Comparison of ENCODE assay signal across 10 cellular contexts in the genomic region with DNA sequence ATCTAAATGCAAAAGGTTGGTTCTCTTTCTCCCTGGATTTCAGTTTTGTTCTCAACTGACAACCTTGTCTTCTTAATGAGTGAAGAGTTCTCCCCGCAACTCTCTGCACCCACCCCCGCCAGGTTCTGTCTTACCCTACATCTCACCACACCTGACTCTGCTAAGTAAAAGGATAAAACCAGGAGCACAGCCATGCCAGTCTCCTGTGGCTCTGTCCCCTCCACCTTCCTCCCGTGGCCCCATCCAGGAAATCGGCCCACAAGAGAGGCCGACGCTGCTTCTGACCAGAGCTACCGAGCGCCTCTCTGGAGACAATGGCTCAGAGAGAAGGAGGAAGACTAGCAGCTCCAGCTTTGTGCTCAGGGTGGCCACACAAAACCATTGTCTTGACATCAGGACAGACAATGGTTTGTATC.
DNase-seq lines count a peak whose midpoint lies in the region; ATAC-seq and TF ChIP-seq lines count a peak whose summit lies in the region.
"Had no signal": no experiment of that assay in that cellular context is flagged by ENCODE, and none has a peak within 500 bp of the region (broad histone marks: within the 10 kb centered on the region; RNA-seq: fewer than 3 reads in every experiment).

No MANE protein-coding gene starts in this region.

- H3K36me3 ChIP-seq in body of pancreas (replicated peaks in 1 of 2; ENCODE audit: insufficient read depth in 1 of 2, low read depth in 2 of 2) (no peaks in the 10 kb centered on the region), liver (ENCODE audit: control insufficient read depth in 4 of 4, insufficient read depth in 3 of 4, low read depth in 1 of 4, low read length in 3 of 4) (no peaks in the 10 kb centered on the region), tibial artery (no peaks in the 10 kb centered on the region)

- peak overlapping the region; percentile 44 for H3K27ac Mint-ChIP-seq in activated CD4-positive, alpha-beta T cell treated with anti-CD3 and anti-CD28 coated beads, Interleukin-2, amount 10 ng/mL, durations not matched to agents 7 days and 5 days

- no peaks in the 10 kb centered on the region for H3K9me3 ChIP-seq in body of pancreas
- no peaks in the 10 kb centered on the region for H3K9me3 ChIP-seq in liver (ENCODE audit: control insufficient read depth in 4 of 4, low read length in 3 of 4)
- no peaks in the 10 kb centered on the region for H3K9me3 ChIP-seq in tibial artery

- CTCF ChIA-PET in activated CD4-positive, alpha-beta T cell treated with anti-CD3 and anti-CD28 coated beads, Interleukin-2, amount 10 ng/mL, durations not matched to agents 7 days and 5 days (lab: Charles Lee), result interaction anchor here (1.1 to 1.5 kb wide), 3 partner anchors 58 to 520 kb away, joined by 3 to 4 read pairs (median 3); no protein-coding TSS in a partner anchor

- no peak for DNase-seq in activated CD4-positive, alpha-beta T cell treated with anti-CD3 and anti-CD28 coated beads, Interleukin-2, amount 10 ng/mL, durations not matched to agents 7 days and 5 days
- DNase-seq in activated CD4-positive, alpha-beta T cell treated with anti-CD3 and anti-CD28 coated beads, Interleukin-2, amount 50 U/mL, for 4 hours, result no peak
- peak in 1 of 4 donors; percentile 42 for DNase-seq in body of pancreas
- DNase-seq in tibial artery, result no peak
- DNase-seq: NCI-H1105 treated with DMSO at 0.1 percent for 48 hours had no signal

- TF ChIP-seq CTCF in body of pancreas (IDR thresholded peaks at IDR 0.05), result no peak
- no peak for TF ChIP-seq CTCF in liver (IDR thresholded peaks at IDR 0.05; ENCODE audit: low read depth, low read length, missing input control)
- TF ChIP-seq CTCF in tibial artery (IDR thresholded peaks at IDR 0.05), result no peak

- peak overlapping the region; percentile 74 to 92 (median 86) for H3K27ac ChIP-seq in body of pancreas
- peak overlapping the region; percentile 87 to 90 for H3K27ac ChIP-seq in liver (ENCODE audit: low read depth in 1 of 2, low read length in 2 of 2)
- peak overlapping the region; percentile 10 to 67 for H3K27ac ChIP-seq in tibial artery

- ATAC-seq in body of pancreas (peak; percentile 27), HG03175 (IDR thresholded peaks at IDR 0.05; ENCODE audit: unreplicated experiment) (no peak), HG02678 (IDR thresholded peaks at IDR 0.05; ENCODE audit: unreplicated experiment) (no peak), GM21381 (IDR thresholded peaks at IDR 0.05; ENCODE audit: unreplicated experiment) (no peak)

- peak overlapping the region; percentile 74 to 95 for H3K9ac ChIP-seq in liver (ENCODE audit: low read depth in 1 of 2, low read length in 2 of 2)

- intact Hi-C loops in body of pancreas (cut with DNase I), result no loop called here
- intact Hi-C loops in tibial artery (cut with DNase I; ENCODE audit: low total_unique reads), result no loop called here

- no peak for TF ChIP-seq POLR2A in body of pancreas (IDR thresholded peaks at IDR 0.05)

- peaks cover 22% of the 10 kb centered on the region for H3K4me1 Mint-ChIP-seq in activated CD4-positive, alpha-beta T cell treated with anti-CD3 and anti-CD28 coated beads, Interleukin-2, amount 10 ng/mL, durations not matched to agents 7 days and 5 days

- POLR2A ChIA-PET in activated CD4-positive, alpha-beta T cell treated with anti-CD3 and anti-CD28 coated beads, Interleukin-2, amount 10 ng/mL, durations not matched to agents 7 days and 5 days (lab: Charles Lee), result no interaction called here

- peak overlapping the region in 1 of 2 donors; percentile 3 for H3K4me3 ChIP-seq in body of pancreas
- H3K4me3 ChIP-seq in liver (ENCODE audit: low read depth in 1 of 3, low read length in 3 of 3), result peak overlapping the region; percentile 40 to 76 (median 73)
- H3K4me3 ChIP-seq in tibial artery, result peak overlapping the region in 1 of 2 donors; percentile 9

- H3K4me3 Mint-ChIP-seq in activated CD4-positive, alpha-beta T cell treated with anti-CD3 and anti-CD28 coated beads, Interleukin-2, amount 10 ng/mL, durations not matched to agents 7 days and 5 days, result peak overlapping the region; percentile 9

- peaks cover 66% of the 10 kb centered on the region for H3K4me1 ChIP-seq in body of pancreas
- H3K4me1 ChIP-seq in liver (ENCODE audit: control insufficient read depth in 4 of 4, insufficient read depth in 4 of 4, low read length in 3 of 4), result peaks cover 7 to 48% (median 40%) of the 10 kb centered on the region in 4 donors
- peaks cover 0 to 51% (median 33%) of the 10 kb centered on the region in 4 donors for H3K4me1 ChIP-seq in tibial artery

- H3K27me3 Mint-ChIP-seq in activated CD4-positive, alpha-beta T cell treated with anti-CD3 and anti-CD28 coated beads, Interleukin-2, amount 10 ng/mL, durations not matched to agents 7 days and 5 days, result peaks cover 12% of the 10 kb centered on the region

- WGBS in body of pancreas, 2 donors, result 6 to 12% methylated on average over 5 to 8 of the region's 8 CpGs
- 23% methylated on average over 8 of the region's 8 CpGs for WGBS in liver

- H3K36me3 Mint-ChIP-seq in activated CD4-positive, alpha-beta T cell treated with anti-CD3 and anti-CD28 coated beads, Interleukin-2, amount 10 ng/mL, durations not matched to agents 7 days and 5 days (ENCODE audit: low read depth), result no peaks in the 10 kb centered on the region
- H3K36me3 Mint-ChIP-seq: activated CD8-positive, alpha-beta memory T cell treated with anti-CD3 and anti-CD28 coated beads, Interleukin-2, amount 10 ng/mL, durations not matched to agents 7 days and 5 days had no signal

- TF ChIP-seq RAD21 in liver (IDR thresholded peaks at IDR 0.05), result no peak

- H3K9me3 Mint-ChIP-seq in activated CD4-positive, alpha-beta T cell treated with anti-CD3 and anti-CD28 coated beads, Interleukin-2, amount 10 ng/mL, durations not matched to agents 7 days and 5 days, result no peaks in the 10 kb centered on the region

- H3K27me3 ChIP-seq in body of pancreas (no peaks in the 10 kb centered on the region), liver (ENCODE audit: control insufficient read depth in 4 of 4, insufficient read depth in 4 of 4, low read length in 3 of 4) (no peaks in the 10 kb centered on the region), tibial artery (peaks cover 0 to 1% of the 10 kb centered on the region in 2 donors)

TF ChIP-seq in liver, 16 proteins besides CTCF, POLR2A, EP300 and RAD21 (continues in another document):
- TF ChIP-seq, protein P1, sequence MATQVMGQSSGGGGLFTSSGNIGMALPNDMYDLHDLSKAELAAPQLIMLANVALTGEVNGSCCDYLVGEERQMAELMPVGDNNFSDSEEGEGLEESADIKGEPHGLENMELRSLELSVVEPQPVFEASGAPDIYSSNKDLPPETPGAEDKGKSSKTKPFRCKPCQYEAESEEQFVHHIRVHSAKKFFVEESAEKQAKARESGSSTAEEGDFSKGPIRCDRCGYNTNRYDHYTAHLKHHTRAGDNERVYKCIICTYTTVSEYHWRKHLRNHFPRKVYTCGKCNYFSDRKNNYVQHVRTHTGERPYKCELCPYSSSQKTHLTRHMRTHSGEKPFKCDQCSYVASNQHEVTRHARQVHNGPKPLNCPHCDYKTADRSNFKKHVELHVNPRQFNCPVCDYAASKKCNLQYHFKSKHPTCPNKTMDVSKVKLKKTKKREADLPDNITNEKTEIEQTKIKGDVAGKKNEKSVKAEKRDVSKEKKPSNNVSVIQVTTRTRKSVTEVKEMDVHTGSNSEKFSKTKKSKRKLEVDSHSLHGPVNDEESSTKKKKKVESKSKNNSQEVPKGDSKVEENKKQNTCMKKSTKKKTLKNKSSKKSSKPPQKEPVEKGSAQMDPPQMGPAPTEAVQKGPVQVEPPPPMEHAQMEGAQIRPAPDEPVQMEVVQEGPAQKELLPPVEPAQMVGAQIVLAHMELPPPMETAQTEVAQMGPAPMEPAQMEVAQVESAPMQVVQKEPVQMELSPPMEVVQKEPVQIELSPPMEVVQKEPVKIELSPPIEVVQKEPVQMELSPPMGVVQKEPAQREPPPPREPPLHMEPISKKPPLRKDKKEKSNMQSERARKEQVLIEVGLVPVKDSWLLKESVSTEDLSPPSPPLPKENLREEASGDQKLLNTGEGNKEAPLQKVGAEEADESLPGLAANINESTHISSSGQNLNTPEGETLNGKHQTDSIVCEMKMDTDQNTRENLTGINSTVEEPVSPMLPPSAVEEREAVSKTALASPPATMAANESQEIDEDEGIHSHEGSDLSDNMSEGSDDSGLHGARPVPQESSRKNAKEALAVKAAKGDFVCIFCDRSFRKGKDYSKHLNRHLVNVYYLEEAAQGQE (IDR thresholded peaks at IDR 0.05), result no peak
- no peak for TF ChIP-seq NR2F2 (IDR thresholded peaks at IDR 0.05)
- TF ChIP-seq RXRA (IDR thresholded peaks at IDR 0.05), result no peak
- TF ChIP-seq YY1 (IDR thresholded peaks at IDR 0.05), result no peak
- no peak for TF ChIP-seq EGR1 (IDR thresholded peaks at IDR 0.05; ENCODE audit: low read depth in 2 of 2)
- TF ChIP-seq TAF1 (conservative IDR thresholded peaks at IDR 0.05), result no peak
- no peak for TF ChIP-seq JUND (IDR thresholded peaks at IDR 0.05)
- TF ChIP-seq, protein P2, sequence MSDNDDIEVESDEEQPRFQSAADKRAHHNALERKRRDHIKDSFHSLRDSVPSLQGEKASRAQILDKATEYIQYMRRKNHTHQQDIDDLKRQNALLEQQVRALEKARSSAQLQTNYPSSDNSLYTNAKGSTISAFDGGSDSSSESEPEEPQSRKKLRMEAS (IDR thresholded peaks at IDR 0.05), result no peak
- no peak for TF ChIP-seq SP1 (IDR thresholded peaks at IDR 0.05)
- TF ChIP-seq HNF4A (conservative IDR thresholded peaks at IDR 0.05), result no peak
- TF ChIP-seq FOXA1 (IDR thresholded peaks at IDR 0.05), result no peak
- no peak for TF ChIP-seq GABPA (IDR thresholded peaks at IDR 0.05 in 1 of 2, conservative IDR thresholded peaks at IDR 0.05 in 1 of 2)
- no peak for TF ChIP-seq HNF4G (IDR thresholded peaks at IDR 0.05)
- TF ChIP-seq, protein P3, sequence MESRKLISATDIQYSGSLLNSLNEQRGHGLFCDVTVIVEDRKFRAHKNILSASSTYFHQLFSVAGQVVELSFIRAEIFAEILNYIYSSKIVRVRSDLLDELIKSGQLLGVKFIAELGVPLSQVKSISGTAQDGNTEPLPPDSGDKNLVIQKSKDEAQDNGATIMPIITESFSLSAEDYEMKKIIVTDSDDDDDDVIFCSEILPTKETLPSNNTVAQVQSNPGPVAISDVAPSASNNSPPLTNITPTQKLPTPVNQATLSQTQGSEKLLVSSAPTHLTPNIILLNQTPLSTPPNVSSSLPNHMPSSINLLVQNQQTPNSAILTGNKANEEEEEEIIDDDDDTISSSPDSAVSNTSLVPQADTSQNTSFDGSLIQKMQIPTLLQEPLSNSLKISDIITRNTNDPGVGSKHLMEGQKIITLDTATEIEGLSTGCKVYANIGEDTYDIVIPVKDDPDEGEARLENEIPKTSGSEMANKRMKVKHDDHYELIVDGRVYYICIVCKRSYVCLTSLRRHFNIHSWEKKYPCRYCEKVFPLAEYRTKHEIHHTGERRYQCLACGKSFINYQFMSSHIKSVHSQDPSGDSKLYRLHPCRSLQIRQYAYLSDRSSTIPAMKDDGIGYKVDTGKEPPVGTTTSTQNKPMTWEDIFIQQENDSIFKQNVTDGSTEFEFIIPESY (IDR thresholded peaks at IDR 0.05), result no peak
- TF ChIP-seq FOXA2 (IDR thresholded peaks at IDR 0.05), result no peak

Comparison
In these comparisons a context has a peak if more than half of its experiments do, and no peak if none do; other contexts are left out.
1. H3K27ac ChIP-seq: peak in every context shown above with its lines; median percentile 88 in liver; 86 in body of pancreas; 38 in tibial artery.